Comparison of ENCODE assay signal across 14 cellular contexts in genomic region chr5:75235711-75236110, GRCh38. TPM values are rescaled to one million over a fixed set of nuclear protein-coding genes. Genes with fewer than 3 reads are reported as not detected.
DNase-seq lines count a peak whose midpoint lies in the region; ATAC-seq and TF ChIP-seq lines count a peak whose summit lies in the region.
"Had no signal": no experiment of that assay in that cellular context is flagged by ENCODE, and none has a peak within 500 bp of the region (broad histone marks: within the 10 kb centered on the region; RNA-seq: fewer than 3 reads in every experiment).

No MANE protein-coding gene starts in this region.

- POLR2A ChIA-PET in activated CD4-positive, alpha-beta T cell treated with anti-CD3 and anti-CD28 coated beads for 36 hours (lab: Charles Lee): interaction anchor here (2.2 to 2.8 kb wide), 2 partner anchors 101 to 184 kb away, joined by 9 to 16 read pairs; partner anchors contain the start of genes GCNT4 and HMGCR

- H3K4me1 Mint-ChIP-seq in activated CD4-positive, alpha-beta T cell treated with anti-CD3 and anti-CD28 coated beads for 36 hours: peaks cover 8% of the 10 kb centered on the region
- peaks cover 6% of the 10 kb centered on the region for H3K4me1 Mint-ChIP-seq in stimulated activated effector memory CD8-positive, alpha-beta T cell treated with anti-CD3 and anti-CD28 coated beads, Interleukin-12 subunit alpha, Interleukin-12 subunit beta, amount 100 ng/mL, for 72 hours

- peak overlapping the region; percentile 87 for H3K4me3 Mint-ChIP-seq in activated CD4-positive, alpha-beta T cell treated with anti-CD3 and anti-CD28 coated beads for 36 hours
- H3K4me3 Mint-ChIP-seq in stimulated activated effector memory CD8-positive, alpha-beta T cell treated with anti-CD3 and anti-CD28 coated beads, Interleukin-12 subunit alpha, Interleukin-12 subunit beta, amount 100 ng/mL, for 72 hours: peak overlapping the region; percentile 78

- no peaks in the 10 kb centered on the region for H3K27me3 ChIP-seq in dorsolateral prefrontal cortex
- H3K27me3 ChIP-seq: SJSA1, transverse colon had no signal

- DNase-seq in activated CD4-positive, alpha-beta T cell treated with anti-CD3 and anti-CD28 coated beads for 36 hours: no peak
- DNase-seq in activated CD4-positive, alpha-beta T cell treated with anti-CD3 and anti-CD28 coated beads for 48 hours: no peak
- peak; percentile 12 for DNase-seq in NB4 (ENCODE audit: low read depth)
- peak in 1 of 10 donors; percentile 9 for DNase-seq in dorsolateral prefrontal cortex
- DNase-seq in stimulated activated effector memory CD8-positive, alpha-beta T cell treated with anti-CD3 and anti-CD28 coated beads, Interleukin-12 subunit alpha, Interleukin-12 subunit beta, amount 100 ng/mL, for 72 hours (ENCODE audit: low spot score in 2 of 2): no peak
- no peak for DNase-seq in hepatic stellate cell (ENCODE audit: low spot score)
- DNase-seq in kidney glomerular epithelial cell (lab: John Stamatoyannopoulos, UW): no peak
- no peak for DNase-seq in NCI-H2107 treated with DMSO at 0.1 percent for 48 hours (lab: John Stamatoyannopoulos, UW; ENCODE audit: unreplicated experiment)
- DNase-seq: cortex of kidney, transverse colon had no signal

- H3K27me3 Mint-ChIP-seq in activated CD4-positive, alpha-beta T cell treated with anti-CD3 and anti-CD28 coated beads for 36 hours: no peaks in the 10 kb centered on the region

- peak overlapping the region; percentile 96 for H3K27ac Mint-ChIP-seq in activated CD4-positive, alpha-beta T cell treated with anti-CD3 and anti-CD28 coated beads for 36 hours
- peak overlapping the region; percentile 95 for H3K27ac Mint-ChIP-seq in stimulated activated effector memory CD8-positive, alpha-beta T cell treated with anti-CD3 and anti-CD28 coated beads, Interleukin-12 subunit alpha, Interleukin-12 subunit beta, amount 100 ng/mL, for 72 hours

- H3K4me3 ChIP-seq in NB4 (ENCODE audit: low read depth, low read length) (peak overlapping the region; percentile 67), dorsolateral prefrontal cortex (peak overlapping the region in 34 of 59 donors; percentile 64 to 96 (median 77))
- H3K4me3 ChIP-seq: mucosa of descending colon had no signal

- H3K36me3 Mint-ChIP-seq in activated CD4-positive, alpha-beta T cell treated with anti-CD3 and anti-CD28 coated beads for 36 hours (ENCODE audit: low read depth): no peaks in the 10 kb centered on the region
- peaks cover 11% of the 10 kb centered on the region for H3K36me3 Mint-ChIP-seq in stimulated activated effector memory CD8-positive, alpha-beta T cell treated with anti-CD3 and anti-CD28 coated beads, Interleukin-12 subunit alpha, Interleukin-12 subunit beta, amount 100 ng/mL, for 72 hours

- no peak for TF ChIP-seq CTCF in NB4 (IDR thresholded peaks at IDR 0.05; ENCODE audit: low read depth, low read length)
- TF ChIP-seq CTCF in dorsolateral prefrontal cortex (IDR thresholded peaks at IDR 0.05 in 54 of 56, conservative IDR thresholded peaks at IDR 0.05 in 2 of 56; ENCODE audit: low read depth in 1 of 56, partially characterized antibody in 56 of 56): no peak

- H3K27ac ChIP-seq in dorsolateral prefrontal cortex: peak overlapping the region in 50 of 59 donors; percentile 51 to 95 (median 86)
- H3K27ac ChIP-seq: SJSA1 had no signal

- TF ChIP-seq POLR2A in NB4 (IDR thresholded peaks at IDR 0.05; ENCODE audit: extremely low read depth, insufficient read length): no peak

- H3K9me3 Mint-ChIP-seq in activated CD4-positive, alpha-beta T cell treated with anti-CD3 and anti-CD28 coated beads for 36 hours (ENCODE audit: low read depth): no peaks in the 10 kb centered on the region
- no peaks in the 10 kb centered on the region for H3K9me3 Mint-ChIP-seq in stimulated activated effector memory CD8-positive, alpha-beta T cell treated with anti-CD3 and anti-CD28 coated beads, Interleukin-12 subunit alpha, Interleukin-12 subunit beta, amount 100 ng/mL, for 72 hours

- intact Hi-C loops in activated CD4-positive, alpha-beta T cell treated with anti-CD3 and anti-CD28 coated beads for 36 hours (cut with DNase I, micrococcal nuclease): loop anchor here (1.0 to 5.0 kb wide), 11 partner anchors 87 to 482 kb away; partner anchors contain the start of genes GCNT4 (in 1 of the 2), GFM2 (in 1 of the 2), HMGCR (in 1 of the 2) and NSA2 (in 1 of the 2)
- intact Hi-C loops in dorsolateral prefrontal cortex (cut with DNase I): loop anchor here (2.0 to 10.0 kb wide), 8 partner anchors 101 to 551 kb away; partner anchors contain the start of genes GCNT4 (in 2 of the 2), CERT1 (in 1 of the 2), HEXB (in 1 of the 2) and HMGCR (in 1 of the 2)

- CTCF ChIA-PET in activated CD4-positive, alpha-beta T cell treated with anti-CD3 and anti-CD28 coated beads for 36 hours (lab: Charles Lee): interaction anchor here (0.6 to 3.5 kb wide), 19 partner anchors 11 to 1677 kb away, joined by 3 to 35 read pairs (median 4); partner anchors contain the start of genes GCNT4 and HMGCR

- no peak for ATAC-seq in activated CD4-positive, alpha-beta T cell treated with anti-CD3 and anti-CD28 coated beads for 36 hours
- no peak for ATAC-seq in stimulated activated effector memory CD8-positive, alpha-beta T cell treated with anti-CD3 and anti-CD28 coated beads, Interleukin-12 subunit alpha, Interleukin-12 subunit beta, amount 100 ng/mL, for 72 hours

RNA-seq across cellular contexts. Expression of gene ANKRD31, which starts 1.0 kb away (rescaled TPM):
- under 1 TPM; 0.66 to 0.67 TPM for total RNA-seq in activated CD4-positive, alpha-beta T cell treated with anti-CD3 and anti-CD28 coated beads for 36 hours
- total RNA-seq in dorsolateral prefrontal cortex: 1 to 10 TPM in 46 of 120 experiments, under 1 TPM in 74; 0.32 to 1.7 (median 0.93) TPM
- total RNA-seq: glomerular endothelial cell, HT-29, SJSA1 had no signal
